9 cellular contexts compared by ENCODE assay signal in genomic region chr11:78256962-78257361, GRCh38.
DNase-seq lines count a peak whose midpoint lies in the region; ATAC-seq and TF ChIP-seq lines count a peak whose summit lies in the region.
"Had no signal": no experiment of that assay in that cellular context is flagged by ENCODE, and none has a peak within 500 bp of the region (broad histone marks: within the 10 kb centered on the region; RNA-seq: fewer than 3 reads in every experiment).

No MANE protein-coding gene starts in this region.

- peak overlapping the region; percentile 37 to 64 for H3K27ac ChIP-seq in aorta (ENCODE audit: low read depth in 1 of 2, low read length in 2 of 2)

- TF ChIP-seq POLR2A in NB4 (IDR thresholded peaks at IDR 0.05; ENCODE audit: extremely low read depth, insufficient read length): no peak

- H3K27me3 ChIP-seq in aorta (ENCODE audit: control insufficient read depth in 1 of 2, insufficient read depth in 2 of 2, low read length in 1 of 2): no peaks in the 10 kb centered on the region

- 3% methylated on average over 3 of the region's 3 CpGs for WGBS in aorta, 2 donors

- TF ChIP-seq CTCF in NB4 (IDR thresholded peaks at IDR 0.05; ENCODE audit: low read depth, low read length) (no peak), epithelial cell of esophagus (IDR thresholded peaks at IDR 0.05; ENCODE audit: insufficient read depth, low read depth, low read length, missing control alignments) (no peak), mucosa of descending colon (IDR thresholded peaks at IDR 0.05) (no peak)

- no peak overlapping the region for H3K4me3 ChIP-seq in NB4 (ENCODE audit: low read depth, low read length)
- no peak overlapping the region for H3K4me3 ChIP-seq in epithelial cell of esophagus (ENCODE audit: low read length)
- H3K4me3 ChIP-seq in mucosa of descending colon: no peak overlapping the region
- no peak overlapping the region for H3K4me3 ChIP-seq in aorta (ENCODE audit: low read length in 2 of 2)

- ATAC-seq in mucosa of descending colon (peak; percentile 94), aorta (ENCODE audit: low FRiP score) (peak; percentile 93), HG03342 (IDR thresholded peaks at IDR 0.05; ENCODE audit: unreplicated experiment) (no peak)
- ATAC-seq: stimulated activated memory B cell treated with anti-CD40 and anti-IgM and Interleukin-4, amounts not matched to agents 10 μg/mL and 1 μg/mL and 100 μg/mL, for 72 hours had no signal

- H3K36me3 ChIP-seq in mucosa of descending colon (ENCODE audit: low read depth) (no peaks in the 10 kb centered on the region), aorta (ENCODE audit: control insufficient read depth in 1 of 2, insufficient read depth in 2 of 2, low read length in 1 of 2) (no peaks in the 10 kb centered on the region)

- DNase-seq in NB4 (ENCODE audit: low read depth) (peak; percentile 73), epithelial cell of esophagus (ENCODE audit: low read depth) (peak; percentile 30), mucosa of descending colon (peak; percentile 70 to 76 (median 76)), aorta (peak; percentile 92 to 93), NCI-H446 treated with DMSO at 0.1 percent for 48 hours (lab: John Stamatoyannopoulos, UW) (no peak)
- no peak for DNase-seq in activated CD4-positive, alpha-beta T cell treated with anti-CD3 and anti-CD28 coated beads for 1 hour
- DNase-seq: naive B cell had no signal

- no peaks in the 10 kb centered on the region for H3K4me1 ChIP-seq in mucosa of descending colon (ENCODE audit: low read depth)
- peaks cover 2 to 15% of the 10 kb centered on the region in 2 donors for H3K4me1 ChIP-seq in aorta (ENCODE audit: control insufficient read depth in 1 of 2, insufficient read depth in 2 of 2, low read length in 2 of 2)

- intact Hi-C loops in mucosa of descending colon (cut with DNase I, micrococcal nuclease) (no loop called here), aorta (cut with DNase I) (loop anchor here (2.0 to 5.0 kb wide), 2 partner anchors 24 to 50 kb away; no protein-coding TSS in a partner anchor)

- H3K9me3 ChIP-seq in mucosa of descending colon (no peaks in the 10 kb centered on the region), aorta (ENCODE audit: control insufficient read depth, low read length) (no peaks in the 10 kb centered on the region)

Comparison
In these comparisons a context has a peak if more than half of its experiments do, and no peak if none do; other contexts are left out.
1. DNase-seq: peak in NB4 (single experiment), epithelial cell of esophagus (single experiment), mucosa of descending colon (3 of 3) and aorta (2 of 2); none in NCI-H446 treated with DMSO at 0.1 percent for 48 hours (single experiment) and activated CD4-positive, alpha-beta T cell treated with anti-CD3 and anti-CD28 coated beads for 1 hour (single experiment).
2. intact Hi-C loops: an anchor here in aorta (2.0 to 5.0 kb wide); none called in mucosa of descending colon.